14 cellular contexts compared by ENCODE assay signal in genomic region chr10:70034252-70034651, GRCh38.
"Had no signal": no experiment of that assay in that cellular context is flagged by ENCODE, and none has a peak within 500 bp of the region (broad histone marks: within the 10 kb centered on the region; RNA-seq: fewer than 3 reads in every experiment).

No MANE protein-coding gene starts in this region.

- ATAC-seq: activated CD4-positive, CD25-positive, alpha-beta regulatory T cell treated with anti-CD3 and anti-CD28 coated beads, Interleukin-2, amount 50 U/mL, for 24 hours; activated CD8-positive, alpha-beta memory T cell treated with anti-CD3 and anti-CD28 coated beads, Interleukin-2, amount 10 ng/mL, durations not matched to agents 7 days and 5 days; activated naive CD4-positive, alpha-beta T cell treated with anti-CD3 and anti-CD28 coated beads, Interleukin-2, amount 50 U/mL, for 72 hours had no signal

- DNase-seq: activated CD4-positive, alpha-beta T cell treated with anti-CD3 and anti-CD28 coated beads, Interleukin-2, amount 50 U/mL, for 48 hours; activated CD8-positive, alpha-beta memory T cell treated with anti-CD3 and anti-CD28 coated beads, Interleukin-2, amount 10 ng/mL, durations not matched to agents 7 days and 5 days; activated effector memory CD4-positive, alpha-beta T cell treated with Interleukin-2 at 50 U/mL for 16 hours; activated T-cell treated with anti-CD3 and anti-CD28 coated beads, Interleukin-2, amount 50 U/mL, for 24 hours; amniotic stem cell; immature natural killer cell; left cardiac atrium; occipital lobe; sigmoid colon; stimulated activated CD4-positive, alpha-beta T cell treated with anti-CD3 and anti-CD28 coated beads, Interleukin-12 subunit alpha, Interleukin-12 subunit beta, amount 100 ng/mL, for 4 hours; stimulated activated naive CD4-positive, alpha-beta T cell; trophoblast cell had no signal
